ENCODE assay signal across 28 cellular contexts in the genomic region with DNA sequence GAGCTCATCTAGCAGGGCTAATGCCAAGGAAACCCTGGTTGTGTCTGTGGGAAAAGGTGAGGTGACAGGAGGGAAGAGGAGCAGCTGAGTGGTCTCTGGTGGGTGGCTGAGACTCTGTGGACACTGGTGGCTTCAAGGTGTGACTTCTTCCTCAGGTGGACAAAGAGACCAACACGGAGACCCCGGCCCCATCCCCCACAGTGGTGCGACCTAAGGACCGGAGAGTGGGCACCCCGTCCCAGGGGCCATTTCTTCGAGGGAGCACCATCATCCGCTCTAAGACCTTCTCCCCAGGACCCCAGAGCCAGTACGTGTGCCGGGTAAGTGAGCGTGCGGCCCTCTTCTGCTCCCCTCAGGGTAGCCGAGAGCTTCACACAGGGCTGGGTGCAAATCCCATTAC. TPM values are rescaled to one million over a fixed set of nuclear protein-coding genes. Genes with fewer than 3 reads are reported as not detected.
DNase-seq lines count a peak whose midpoint lies in the region; ATAC-seq, FAIRE-seq and TF ChIP-seq lines count a peak whose summit lies in the region.
"Had no signal": no experiment of that assay in that cellular context is flagged by ENCODE, and none has a peak within 500 bp of the region (broad histone marks: within the 10 kb centered on the region; RNA-seq: fewer than 3 reads in every experiment).

No MANE protein-coding gene starts in this region.

- H2AK5ac ChIP-seq in H1 (ENCODE audit: low read depth, low read length): no peak overlapping the region

- H3K36me3 Mint-ChIP-seq in CD8-positive, alpha-beta T cell: no peaks in the 10 kb centered on the region
- H3K36me3 Mint-ChIP-seq in T-helper 17 cell (ENCODE audit: low read depth): peaks cover 3% of the 10 kb centered on the region
- H3K36me3 Mint-ChIP-seq: CD14-positive monocyte had no signal

- no peak overlapping the region for H3K27ac Mint-ChIP-seq in CD8-positive, alpha-beta T cell
- H3K27ac Mint-ChIP-seq in T-helper 17 cell: no peak overlapping the region
- H3K27ac Mint-ChIP-seq: CD14-positive monocyte; CD4-positive, alpha-beta memory T cell; CD4-positive, CD25-positive, alpha-beta regulatory T cell had no signal

- intact Hi-C loops in lower lobe of right lung (cut with DNase I) (no loop called here), spleen (cut with DNase I; ENCODE audit: low total_unique reads) (no loop called here)
- intact Hi-C loops in CD8-positive, alpha-beta T cell (cut with DNase I, micrococcal nuclease): no loop called here

- H3K79me2 ChIP-seq in H1 (ENCODE audit: control insufficient read depth in 1 of 2, insufficient read depth in 2 of 2, low read length in 2 of 2): no peaks in the 10 kb centered on the region

- H3K56ac ChIP-seq in H1 (replicated peaks; ENCODE audit: insufficient read length, low read depth, low read length): no peak overlapping the region

- no peak overlapping the region for H3K9ac ChIP-seq in H1 (replicated peaks in 1 of 4; ENCODE audit: extremely low read depth in 1 of 4, low read depth in 3 of 4, low read length in 3 of 4)
- H3K9ac ChIP-seq: BLaER1 had no signal

- no peak overlapping the region for H3K27ac ChIP-seq in H1 (ENCODE audit: low read depth, low read length)
- H3K27ac ChIP-seq in lower lobe of right lung: no peak overlapping the region
- no peak overlapping the region for H3K27ac ChIP-seq in spleen
- H3K27ac ChIP-seq in CD8-positive, alpha-beta T cell (ENCODE audit: low read depth, low read length): no peak overlapping the region
- H3K27ac ChIP-seq: BLaER1 had no signal

- H4K91ac ChIP-seq in H1 (replicated peaks; ENCODE audit: insufficient read length, low read length): no peak overlapping the region

- no peak for TF ChIP-seq POLR2A in H1 (IDR thresholded peaks at IDR 0.05; ENCODE audit: control extremely low read depth in 1 of 2, low read depth in 2 of 2, low read length in 2 of 2)
- no peak for TF ChIP-seq POLR2A in spleen (IDR thresholded peaks at IDR 0.05)

- no peak overlapping the region for H3K4ac ChIP-seq in H1 (replicated peaks; ENCODE audit: insufficient read length, low read depth, low read length)

- H3K4me3 Mint-ChIP-seq in CD8-positive, alpha-beta T cell: no peak overlapping the region
- no peak overlapping the region for H3K4me3 Mint-ChIP-seq in T-helper 17 cell
- H3K4me3 Mint-ChIP-seq: CD14-positive monocyte; CD4-positive, alpha-beta memory T cell; CD4-positive, CD25-positive, alpha-beta regulatory T cell had no signal

- DNase-seq in H1 (ENCODE audit: low read depth in 1 of 2, low spot score in 2 of 2) (no peak), lower lobe of right lung (no peak), omental fat pad (ENCODE audit: low spot score) (no peak), spleen (peak; percentile 55), NCI-H2227 (lab: John Stamatoyannopoulos, UW; ENCODE audit: unreplicated experiment) (no peak), DMS 273 treated with DMSO at 0.1 percent for 48 hours (lab: John Stamatoyannopoulos, UW) (no peak), T-helper 17 cell (no peak)
- DNase-seq in CD8-positive, alpha-beta T cell: no peak
- DNase-seq: 8988T; ACHN; BE2C; C1 segment of cervical spinal cord; Caco-2; Calu3; CD4-positive, alpha-beta memory T cell; CD4-positive, CD25-positive, alpha-beta regulatory T cell; DMS153; DMS79; DND-41; EL; GDM1 had no signal

- H3K4me1 Mint-ChIP-seq in CD8-positive, alpha-beta T cell (ENCODE audit: low read depth): no peaks in the 10 kb centered on the region
- H3K4me1 Mint-ChIP-seq in T-helper 17 cell: no peaks in the 10 kb centered on the region
- H3K4me1 Mint-ChIP-seq: CD14-positive monocyte; CD4-positive, alpha-beta memory T cell; CD4-positive, CD25-positive, alpha-beta regulatory T cell had no signal

- CTCF ChIA-PET in H1 (lab: Charles Lee; ENCODE audit: partially characterized antibody): interaction anchor here (1.1 kb wide), 1 partner anchor 29 kb away, joined by 4 read pairs; no protein-coding TSS in a partner anchor
- CTCF ChIA-PET in CD8-positive, alpha-beta T cell (lab: Charles Lee): no interaction called here

- H2BK12ac ChIP-seq in H1 (ENCODE audit: low read depth, low read length): no peak overlapping the region

- no peak overlapping the region for H2AFZ ChIP-seq in H1 (ENCODE audit: low read length)

- no peak overlapping the region for H3K23ac ChIP-seq in H1 (ENCODE audit: insufficient read length)

- H3K27me3 ChIP-seq in H1 (replicated peaks in 1 of 4; ENCODE audit: control insufficient read depth in 3 of 4, extremely low read depth in 1 of 4, insufficient read depth in 3 of 4, low read length in 3 of 4): no peaks in the 10 kb centered on the region
- no peaks in the 10 kb centered on the region for H3K27me3 ChIP-seq in lower lobe of right lung (ENCODE audit: low read depth)
- H3K27me3 ChIP-seq in spleen (replicated peaks in 1 of 7): no peaks in the 10 kb centered on the region
- no peaks in the 10 kb centered on the region for H3K27me3 ChIP-seq in CD8-positive, alpha-beta T cell (ENCODE audit: insufficient read depth, low read length)
- H3K27me3 ChIP-seq: BE2C, BLaER1 had no signal

- peaks cover 14% of the 10 kb centered on the region for H3K27me3 Mint-ChIP-seq in CD8-positive, alpha-beta T cell (ENCODE audit: low read depth)
- H3K27me3 Mint-ChIP-seq in T-helper 17 cell: no peaks in the 10 kb centered on the region
- H3K27me3 Mint-ChIP-seq: CD4-positive, alpha-beta memory T cell had no signal

- FAIRE-seq in H1 (lab: Jason Lieb, UNC): no peak
- FAIRE-seq: A204.1, D721Med, GM12878, GM12892, GM18507 had no signal

- no peaks in the 10 kb centered on the region for H3K23me2 ChIP-seq in H1 (ENCODE audit: low read depth, low read length)

- H3K4me1 ChIP-seq in H1 (replicated peaks in 1 of 4; ENCODE audit: control insufficient read depth in 3 of 4, insufficient read depth in 4 of 4, low read length in 3 of 4): no peaks in the 10 kb centered on the region; a peak in 1 of 7 replicates
- no peaks in the 10 kb centered on the region for H3K4me1 ChIP-seq in lower lobe of right lung
- no peaks in the 10 kb centered on the region for H3K4me1 ChIP-seq in spleen
- H3K4me1 ChIP-seq in CD8-positive, alpha-beta T cell (ENCODE audit: insufficient read depth, low read length): no peaks in the 10 kb centered on the region
- H3K4me1 ChIP-seq: BE2C, BLaER1, Caco-2 had no signal

- H3K4me3 ChIP-seq in H1 (ENCODE audit: extremely low read depth in 1 of 4, insufficient read depth in 2 of 4, low read depth in 3 of 4, low read length in 4 of 4) (no peak overlapping the region), lower lobe of right lung (no peak overlapping the region), spleen (no peak overlapping the region)
- H3K4me3 ChIP-seq in CD8-positive, alpha-beta T cell (ENCODE audit: low read depth, low read length): no peak overlapping the region
- H3K4me3 ChIP-seq: BLaER1, GM12878 had no signal

- H2BK5ac ChIP-seq in H1 (ENCODE audit: low read depth, low read length): no peak overlapping the region

- no peak overlapping the region for H3K4me2 ChIP-seq in H1 (ENCODE audit: insufficient read depth in 1 of 2, low read depth in 2 of 2, low read length in 2 of 2)
- H3K4me2 ChIP-seq: BLaER1 had no signal

- no peak overlapping the region for H4K5ac ChIP-seq in H1 (ENCODE audit: insufficient read length, low read depth, low read length)

- H3K18ac ChIP-seq in H1 (ENCODE audit: extremely low read depth, low read length): no peak overlapping the region

- no peak overlapping the region for H2BK20ac ChIP-seq in H1 (ENCODE audit: low read length)

- no peak overlapping the region for H2BK120ac ChIP-seq in H1 (replicated peaks; ENCODE audit: low read depth, low read length)

- TF ChIP-seq CTCF in H1 (IDR thresholded peaks at IDR 0.05; ENCODE audit: control extremely low read depth in 1 of 3, insufficient read depth in 1 of 3, low read depth in 1 of 3, low read length in 3 of 3) (no peak), lower lobe of right lung (IDR thresholded peaks at IDR 0.05) (no peak), omental fat pad (IDR thresholded peaks at IDR 0.05) (no peak), spleen (IDR thresholded peaks at IDR 0.05 in 8 of 11, conservative IDR thresholded peaks at IDR 0.05 in 3 of 11) (no peak)
- TF ChIP-seq CTCF in CD8-positive, alpha-beta T cell (IDR thresholded peaks at IDR 0.05): no peak

- H2BK15ac ChIP-seq in H1 (ENCODE audit: low read length): no peak overlapping the region

- no peak overlapping the region for H3K14ac ChIP-seq in H1 (ENCODE audit: insufficient read length)

- H4K8ac ChIP-seq in H1 (ENCODE audit: extremely low read depth, insufficient read depth, low read length): peak overlapping the region; percentile 35; the same call in 1 of the 2 replicates

- H3K9me3 Mint-ChIP-seq in CD8-positive, alpha-beta T cell: peaks cover 4% of the 10 kb centered on the region

- H3K9me3 ChIP-seq in H1 (ENCODE audit: insufficient read depth in 2 of 2, low read depth in 1 of 2, low read length in 1 of 2): no peaks in the 10 kb centered on the region
- H3K9me3 ChIP-seq in lower lobe of right lung: no peaks in the 10 kb centered on the region
- H3K9me3 ChIP-seq in spleen: peaks cover 0 to 10% (median 0%) of the 10 kb centered on the region in 8 donors
- H3K9me3 ChIP-seq in CD8-positive, alpha-beta T cell (ENCODE audit: low read length): no peaks in the 10 kb centered on the region
- H3K9me3 ChIP-seq in T-helper 17 cell (ENCODE audit: control insufficient read depth, low read length, poor library complexity, severe bottlenecking): no peaks in the 10 kb centered on the region
- H3K9me3 ChIP-seq: Caco-2 had no signal

- ATAC-seq in lower lobe of right lung (peak; percentile 16 to 22), omental fat pad (ENCODE audit: low FRiP score) (peak; percentile 57), T-helper 17 cell (no peak)
- ATAC-seq in CD8-positive, alpha-beta T cell: no peak
- ATAC-seq: GM12878 had no signal

- no peak for TF ChIP-seq RAD21 in H1 (IDR thresholded peaks at IDR 0.05 in 1 of 2, conservative IDR thresholded peaks at IDR 0.05 in 1 of 2; ENCODE audit: low read depth in 2 of 2, low read length in 2 of 2)

- no peaks in the 10 kb centered on the region for H4K20me1 ChIP-seq in H1 (replicated peaks in 1 of 2; ENCODE audit: control insufficient read depth in 1 of 2, insufficient read depth in 2 of 2, low read length in 2 of 2)
- H4K20me1 ChIP-seq: BLaER1 had no signal

- H3K36me3 ChIP-seq in H1 (ENCODE audit: control insufficient read depth in 2 of 4, insufficient read depth in 4 of 4, low read length in 3 of 4) (peaks cover 2 to 44% (median 27%) of the 10 kb centered on the region in 4 experiments; a peak in 7 of 8 replicates), lower lobe of right lung (peaks cover 50% of the 10 kb centered on the region), spleen (no peaks in the 10 kb centered on the region)
- H3K36me3 ChIP-seq in CD8-positive, alpha-beta T cell (ENCODE audit: insufficient read depth, low read length): no peaks in the 10 kb centered on the region
- H3K36me3 ChIP-seq: BE2C had no signal

- POLR2A ChIA-PET in H1 (lab: Charles Lee; ENCODE audit: partially characterized antibody): no interaction called here
- POLR2A ChIA-PET in CD8-positive, alpha-beta T cell (lab: Charles Lee): no interaction called here

- WGBS in H1 (ENCODE audit: extremely low coverage in 1 of 2, insufficient coverage in 1 of 2, insufficient read length in 1 of 2, insufficient replicate concordance in 2 of 2, low coverage in 1 of 2, low lambda C conversion rate in 2 of 2, missing lambda C conversion rate in 1 of 2), 2 experiments: 97% methylated on average over 12 of the region's 12 CpGs; no CpG with 5 or more reads in 1 of the 2 experiments
- WGBS in spleen, 5 donors: 90 to 95% (median 91%) methylated on average over 12 of the region's 12 CpGs

- no peaks in the 10 kb centered on the region for H3K79me1 ChIP-seq in H1 (ENCODE audit: low read depth, low read length)

- no peak for TF ChIP-seq EP300 in H1 (IDR thresholded peaks at IDR 0.05; ENCODE audit: borderline replicate concordance in 1 of 2, low read depth in 2 of 2, low read length in 2 of 2)

RNA-seq across cellular contexts. Expression of a gene that starts 31.1 kb away (rescaled TPM):
- total RNA-seq in H1 (2021; fragmentation: NEBNext Ultra II Directional; extraction: Animal tissue kit (Norgen Biotek cat#: 25700)): 98.9 and 108 TPM in 2 replicates
- polyA plus RNA-seq in H1 (2011; rRNA removed): 16.2 and 30.2 TPM in 2 replicates
- polyA plus RNA-seq in H1 (2011; cell fraction: cytosol; rRNA removed): 48.7 TPM
- 13.2 TPM for polyA plus RNA-seq in H1 (2011; cell fraction: nucleus; rRNA removed)
- 56.6 to 106 TPM (median 64.6 TPM) in 4 replicates for polyA plus RNA-seq in H1 (2012, experiment 1 of 2)
- polyA plus RNA-seq in H1 (2012, experiment 2 of 2): 13.3 TPM
- polyA plus RNA-seq in H1 (2013, experiment 1 of 2): 76.3 TPM
- 78.0 TPM for polyA plus RNA-seq in H1 (2013, experiment 2 of 2)
- polyA minus RNA-seq in H1 (2011; rRNA and poly(A)+ RNA removed): 29.4 and 45.5 TPM in 2 replicates
- polyA minus RNA-seq in H1 (2011; cell fraction: cytosol; rRNA and poly(A)+ RNA removed): 23.1 TPM
- 31.2 TPM for polyA minus RNA-seq in H1 (2011; cell fraction: nucleus; rRNA and poly(A)+ RNA removed)
- 55.2 TPM for total RNA-seq in lower lobe of right lung
- 10 to 100 TPM; 61.9 to 86.9 (median 63.3) TPM for total RNA-seq in omental fat pad
- 10 to 100 TPM; 55.3 to 75.5 (median 62.0) TPM for total RNA-seq in spleen
- 10 to 100 TPM; 24.2 to 34.7 (median 33.6) TPM for polyA plus RNA-seq in spleen
- total RNA-seq in CD8-positive, alpha-beta T cell: 10 to 100 TPM; 80.2 to 91.9 TPM
- 10 to 100 TPM; 49.8 to 57.0 TPM for total RNA-seq in T-helper 17 cell

Comparison
In these comparisons a context has a peak if more than half of its experiments do, and no peak if none do; other contexts are left out.
1. ATAC-seq: peak in lower lobe of right lung (2 of 2) and omental fat pad (single experiment); none in CD8-positive, alpha-beta T cell (single experiment) and T-helper 17 cell (single experiment).